8 cellular contexts compared by ENCODE assay signal in genomic region chr19:32675720-32676185, GRCh38. TPM values are rescaled to one million over a fixed set of nuclear protein-coding genes. Genes with fewer than 3 reads are reported as not detected.
A peak's percentile ranks its signal among the peaks of the same experiment; 100 is the strongest.
DNase-seq lines count a peak whose midpoint lies in the region; ATAC-seq and TF ChIP-seq lines count a peak whose summit lies in the region.

Gene RGS9BP, plus strand, starts transcription at chr19:32675848. Its CDS starts 416 bp downstream, at chr19:32676264.

- H3K4me1 ChIP-seq in HEK293 (ENCODE audit: control insufficient read depth, insufficient read depth, low read length) (peaks cover 25% of the 10 kb centered on the region), right lobe of liver (peaks cover 0 to 4% (median 0%) of the 10 kb centered on the region in 4 donors)

- H3K4me3 ChIP-seq in HEK293 (ENCODE audit: low read depth, low read length) (peak within 1 kb of the TSS; percentile 75), right lobe of liver (peak within 1 kb of the TSS; percentile 94 to 97 (median 95))

- ATAC-seq in right lobe of liver, result peak; percentile 59 to 72 (median 68)

- DNase-seq in COR-L47 (lab: John Stamatoyannopoulos, UW) (peak; percentile 47), NCI-H226 (peak; percentile 72), dermis microvascular lymphatic vessel endothelial cell (ENCODE audit: low read depth in 2 of 2) (peak; percentile 48 to 86), right lobe of liver (peak; percentile 78 to 85 (median 80))
- peak; percentile 89 for DNase-seq in activated CD4-positive, alpha-beta T cell treated with anti-CD3 and anti-CD28 coated beads, Interleukin-2, amount 10 ng/mL, durations not matched to agents 24 days and 14 days
- DNase-seq in stimulated activated CD4-positive, alpha-beta T cell treated with anti-CD3 and anti-CD28 coated beads, Interleukin-4, amount 100 ng/mL, for 48 hours (ENCODE audit: low read depth in 2 of 2), result peak; percentile 51 to 56
- no peak for DNase-seq in NK-92 treated with Interleukin-12 subunit alpha and Interleukin-12 subunit beta, amount 100 ng/mL, for 24 hours (lab: John Stamatoyannopoulos, UW)

- peak within 1 kb of the TSS; percentile 82 for H3K27ac ChIP-seq in HEK293 (ENCODE audit: extremely low read depth, low read depth, low read length)
- H3K27ac ChIP-seq in right lobe of liver, result peak within 1 kb of the TSS; percentile 31 to 67 (median 66)

- no peak for TF ChIP-seq CTCF in HEK293 (tag by site-specific recombination; IDR thresholded peaks at IDR 0.05)
- TF ChIP-seq CTCF in right lobe of liver (IDR thresholded peaks at IDR 0.05), result no peak

- peaks cover 0 to 16% of the 10 kb centered on the region in 2 donors for H3K27me3 ChIP-seq in right lobe of liver

- WGBS in right lobe of liver (ENCODE audit: insufficient coverage, low coverage, low lambda C conversion rate, missing lambda C conversion rate), result no CpG with 5 or more reads among the region's 53 CpGs

- POLR2A ChIA-PET in HEK293 (lab: Yijun Ruan, JAX), result interaction anchor here (0.6 to 4.0 kb wide), 13 partner anchors 11 to 501 kb away, joined by 3 to 44 read pairs (median 6); partner anchors contain the start of genes CEP89, DPY19L3, FAAP24 and NUDT19

- TF ChIP-seq POLR2A in right lobe of liver (IDR thresholded peaks at IDR 0.05), result no peak

- H3K36me3 ChIP-seq in HEK293 (ENCODE audit: control insufficient read depth in 2 of 2, insufficient read depth in 1 of 2, low read length in 2 of 2), result peaks cover 0 to 9% of the 10 kb centered on the region in 2 experiments; a peak in 1 of 3 replicates
- no peaks in the 10 kb centered on the region for H3K36me3 ChIP-seq in right lobe of liver

- H3K9me3 ChIP-seq in HEK293 (ENCODE audit: control insufficient read depth, insufficient read depth, low read depth, low read length) (no peaks in the 10 kb centered on the region), right lobe of liver (no peaks in the 10 kb centered on the region)

- peaks cover 30% of the 10 kb centered on the region for H3K27me3 Mint-ChIP-seq in activated CD4-positive, alpha-beta T cell treated with anti-CD3 and anti-CD28 coated beads, Interleukin-2, amount 10 ng/mL, durations not matched to agents 24 days and 14 days

- no peaks in the 10 kb centered on the region for H3K9me3 Mint-ChIP-seq in activated CD4-positive, alpha-beta T cell treated with anti-CD3 and anti-CD28 coated beads, Interleukin-2, amount 10 ng/mL, durations not matched to agents 24 days and 14 days

- H3K4me3 Mint-ChIP-seq in activated CD4-positive, alpha-beta T cell treated with anti-CD3 and anti-CD28 coated beads, Interleukin-2, amount 10 ng/mL, durations not matched to agents 24 days and 14 days, result peak within 1 kb of the TSS; percentile 83

- CTCF ChIA-PET in HEK293 (lab: Yijun Ruan, JAX), result interaction anchor here (0.6 to 3.1 kb wide), 3 partner anchors 15 to 69 kb away, joined by 3 to 16 read pairs (median 3); partner anchors contain the start of gene NUDT19

- intact Hi-C loops in activated CD4-positive, alpha-beta T cell treated with anti-CD3 and anti-CD28 coated beads, Interleukin-2, amount 10 ng/mL, durations not matched to agents 24 days and 14 days (cut with micrococcal nuclease), result loop anchor here (1.0 to 10.0 kb wide), 8 partner anchors 16 to 1321 kb away; partner anchors contain the start of genes CEBPG, CEP89, FAAP24 and GPATCH1
- intact Hi-C loops in right lobe of liver (cut with DNase I), result no loop called here

- H3K4me1 Mint-ChIP-seq in activated CD4-positive, alpha-beta T cell treated with anti-CD3 and anti-CD28 coated beads, Interleukin-2, amount 10 ng/mL, durations not matched to agents 24 days and 14 days, result peaks cover 22% of the 10 kb centered on the region

- H3K36me3 Mint-ChIP-seq in activated CD4-positive, alpha-beta T cell treated with anti-CD3 and anti-CD28 coated beads, Interleukin-2, amount 10 ng/mL, durations not matched to agents 24 days and 14 days (ENCODE audit: low read depth), result peaks cover 6% of the 10 kb centered on the region

- H3K27ac Mint-ChIP-seq in activated CD4-positive, alpha-beta T cell treated with anti-CD3 and anti-CD28 coated beads, Interleukin-2, amount 10 ng/mL, durations not matched to agents 24 days and 14 days, result peak within 1 kb of the TSS; percentile 74

TF ChIP-seq in HEK293, 187 proteins besides CTCF, POLR2A, EP300 and RAD21 (continues in another document):
- no peak for TF ChIP-seq ZNF747 (tag by site-specific recombination; IDR thresholded peaks at IDR 0.05)
- TF ChIP-seq ZNF133 (tag by site-specific recombination; IDR thresholded peaks at IDR 0.05), result peak; percentile 9; the same call in 1 of the 2 replicates
- TF ChIP-seq ZFHX2 (tag by site-specific recombination; conservative IDR thresholded peaks at IDR 0.05), result peak; percentile 87
- no peak for TF ChIP-seq ZBTB49 (tag by site-specific recombination; IDR thresholded peaks at IDR 0.05; ENCODE audit: low read depth)
- peak; percentile 86 for TF ChIP-seq GLIS1 (tag by site-specific recombination; IDR thresholded peaks at IDR 0.05)
- TF ChIP-seq ZFP41 (tag by site-specific recombination; IDR thresholded peaks at IDR 0.05; ENCODE audit: borderline replicate concordance), result no peak
- TF ChIP-seq ZNF366 (tag by site-specific recombination; conservative IDR thresholded peaks at IDR 0.05), result no peak; the same call in 1 of the 2 replicates
- TF ChIP-seq KLF16 (tag by site-specific recombination; IDR thresholded peaks at IDR 0.05), result 0 out of 2 replicates have a peak, but pooled peaks have one; percentile 86
- 0 out of 2 replicates have a peak, but pooled peaks have one; percentile 27 for TF ChIP-seq ZNF792 (tag by site-specific recombination; IDR thresholded peaks at IDR 0.05)
- peak; percentile 64; the same call in 1 of the 2 replicates for TF ChIP-seq SP7 (tag by site-specific recombination; IDR thresholded peaks at IDR 0.05)
- TF ChIP-seq KLF9 (tag by site-specific recombination; IDR thresholded peaks at IDR 0.05; ENCODE audit: low read depth), result peak; percentile 93
- no peak for TF ChIP-seq ZNF211 (tag by site-specific recombination; IDR thresholded peaks at IDR 0.05; ENCODE audit: low read depth)
- peak; percentile 39; the same call in 1 of the 2 replicates for TF ChIP-seq ZNF623 (tag by site-specific recombination; IDR thresholded peaks at IDR 0.05)
- TF ChIP-seq ZNF624 (tag by site-specific recombination; IDR thresholded peaks at IDR 0.05), result no peak
- no peak for TF ChIP-seq ZNF292 (tag by site-specific recombination; IDR thresholded peaks at IDR 0.05; ENCODE audit: borderline replicate concordance, low read depth)
- no peak for TF ChIP-seq ZNF169 (tag by site-specific recombination; IDR thresholded peaks at IDR 0.05)
- TF ChIP-seq ZNF132 (tag by site-specific recombination; IDR thresholded peaks at IDR 0.05; ENCODE audit: borderline replicate concordance), result no peak
- TF ChIP-seq ZNF600 (tag by site-specific recombination; IDR thresholded peaks at IDR 0.05), result peak; percentile 93
- peak; percentile 78 for TF ChIP-seq ZNF398 (tag by site-specific recombination; IDR thresholded peaks at IDR 0.05)

RNA-seq across cellular contexts. Expression of gene RGS9BP, which starts in this region (rescaled TPM):
- 0.14 and 0.21 TPM in 2 replicates for total RNA-seq in activated CD4-positive, alpha-beta T cell treated with anti-CD3 and anti-CD28 coated beads, Interleukin-2, amount 10 ng/mL, durations not matched to agents 24 days and 14 days
- total RNA-seq in dermis microvascular lymphatic vessel endothelial cell, result 0.39 and 0.89 TPM in 2 replicates
- under 1 TPM in 1 of 6 experiments, not detected in 5; 0.11 TPM for total RNA-seq in right lobe of liver

Comparison
In these comparisons a context has a peak if more than half of its experiments do, and no peak if none do; other contexts are left out.
1. Peak in DNase-seq in activated CD4-positive, alpha-beta T cell treated with anti-CD3 and anti-CD28 coated beads, Interleukin-2, amount 10 ng/mL, durations not matched to agents 24 days and 14 days; RNA of the gene not detected or under 1 TPM.
2. Peak in DNase-seq in dermis microvascular lymphatic vessel endothelial cell; RNA of the gene not detected or under 1 TPM.
3. Peak in DNase-seq, ATAC-seq, H3K4me3 ChIP-seq and H3K27ac ChIP-seq in right lobe of liver; RNA of the gene not detected or under 1 TPM.